Comparison of ENCODE assay signal across 30 cellular contexts in genomic region chr19:53002479-53002878, GRCh38. TPM values are rescaled to one million over a fixed set of nuclear protein-coding genes. Genes with fewer than 3 reads are reported as not detected.
"Had no signal": no experiment of that assay in that cellular context is flagged by ENCODE, and none has a peak within 500 bp of the region (broad histone marks: within the 10 kb centered on the region; RNA-seq: fewer than 3 reads in every experiment).

No MANE protein-coding gene starts in this region.

- H3K9ac ChIP-seq: SK-N-SH had no signal

- H3K9me2 ChIP-seq: SK-N-SH had no signal

- H3K27me3 Mint-ChIP-seq: activated CD4-positive, alpha-beta memory T cell treated with anti-CD3 and anti-CD28 coated beads, Interleukin-2, amount 10 ng/mL, durations not matched to agents 7 days and 5 days had no signal

- H3K4me1 Mint-ChIP-seq: activated CD4-positive, alpha-beta memory T cell treated with anti-CD3 and anti-CD28 coated beads, Interleukin-2, amount 10 ng/mL, durations not matched to agents 7 days and 5 days; activated CD4-positive, alpha-beta T cell treated with anti-CD3 and anti-CD28 coated beads for 36 hours; activated naive CD8-positive, alpha-beta T cell treated with anti-CD3 and anti-CD28 coated beads for 36 hours; activated T-helper 17 cell treated with anti-CD3 and anti-CD28 coated beads, Interleukin-2, amount 50 U/mL, for 72 hours had no signal

- H3K9me3 ChIP-seq: Peyer's patch, SJCRH30, SK-N-SH had no signal

- H3K4me3 Mint-ChIP-seq: activated CD4-positive, alpha-beta memory T cell treated with anti-CD3 and anti-CD28 coated beads, Interleukin-2, amount 10 ng/mL, durations not matched to agents 7 days and 5 days; activated CD4-positive, alpha-beta T cell treated with anti-CD3 and anti-CD28 coated beads for 36 hours; activated naive CD4-positive, alpha-beta T cell treated with anti-CD3 and anti-CD28 coated beads for 36 hours; activated naive CD8-positive, alpha-beta T cell treated with anti-CD3 and anti-CD28 coated beads for 36 hours; activated T-helper 17 cell treated with anti-CD3 and anti-CD28 coated beads, Interleukin-2, amount 50 U/mL, for 72 hours had no signal

- H3K4me1 ChIP-seq: Peyer's patch, SJCRH30 had no signal

- DNase-seq: activated CD4-positive, alpha-beta memory T cell treated with anti-CD3 and anti-CD28 coated beads, Interleukin-2, amount 10 ng/mL, durations not matched to agents 7 days and 5 days; activated CD4-positive, alpha-beta T cell treated with anti-CD3 and anti-CD28 coated beads for 36 hours; activated CD4-positive, alpha-beta T cell treated with anti-CD3 and anti-CD28 coated beads, Interleukin-2, amount 50 U/mL, for 1 hour; activated gamma-delta T cell; activated naive CD4-positive, alpha-beta T cell treated with anti-CD3 and anti-CD28 coated beads for 36 hours; activated naive CD8-positive, alpha-beta T cell treated with anti-CD3 and anti-CD28 coated beads for 36 hours; activated T-cell treated with anti-CD3 and anti-CD28 coated beads for 4 hours; activated T-cell treated with anti-CD3 and anti-CD28 coated beads, Interleukin-2, amount 50 U/mL, for 48 hours; cerebellar nuclear complex; MG63; MV-4-11; NCI-H1092 treated with DMSO at 0.1 percent for 48 hours; NCI-H1417 treated with DMSO at 0.1 percent for 48 hours; NCI-H1694 treated with DMSO at 0.1 percent for 48 hours; NCI-H2081; NCI-H510A treated with DMSO at 0.1 percent for 48 hours; NCI-H69; NK-92 treated with Interleukin-12 subunit alpha and Interleukin-12 subunit beta, amount 100 ng/mL, for 24 hours; Right ventricle myocardium superior; SJCRH30; SK-N-SH; T-helper 1 cell had no signal

- H3K4me2 ChIP-seq: SK-N-SH had no signal

- H3K27ac Mint-ChIP-seq: activated CD4-positive, alpha-beta memory T cell treated with anti-CD3 and anti-CD28 coated beads, Interleukin-2, amount 10 ng/mL, durations not matched to agents 7 days and 5 days; activated CD4-positive, alpha-beta T cell treated with anti-CD3 and anti-CD28 coated beads for 36 hours; activated naive CD4-positive, alpha-beta T cell treated with anti-CD3 and anti-CD28 coated beads for 36 hours; activated naive CD8-positive, alpha-beta T cell treated with anti-CD3 and anti-CD28 coated beads for 36 hours; activated T-helper 17 cell treated with anti-CD3 and anti-CD28 coated beads, Interleukin-2, amount 50 U/mL, for 72 hours had no signal

- H3K27me3 ChIP-seq: MG63, Peyer's patch, SJCRH30 had no signal

- H3K27ac ChIP-seq: Peyer's patch, RWPE1, SJCRH30, VCaP had no signal

- H3K4me3 ChIP-seq: MG63, Peyer's patch, SJCRH30 had no signal

- ATAC-seq: activated CD4-positive, alpha-beta T cell treated with anti-CD3 and anti-CD28 coated beads for 36 hours; activated T-helper 17 cell treated with anti-CD3 and anti-CD28 coated beads, Interleukin-2, amount 50 U/mL, for 72 hours had no signal

- H3K36me3 ChIP-seq: MG63, Peyer's patch, SJCRH30 had no signal

RNA-seq across cellular contexts. Expression of gene ERVV-1, which starts 11.2 kb away (rescaled TPM):
- total RNA-seq: activated CD4-positive, alpha-beta memory T cell treated with anti-CD3 and anti-CD28 coated beads, Interleukin-2, amount 10 ng/mL, durations not matched to agents 7 days and 5 days; activated CD8-positive, alpha-beta memory T cell treated with anti-CD3 and anti-CD28 coated beads for 36 hours; activated naive CD4-positive, alpha-beta T cell treated with anti-CD3 and anti-CD28 coated beads for 36 hours; activated naive CD8-positive, alpha-beta T cell treated with anti-CD3 and anti-CD28 coated beads for 36 hours; cardiac septum; Peyer's patch; Right ventricle myocardium superior; SJCRH30; T-helper 2 cell treated with Interferon-gamma antibody and Interleukin-4, amounts not matched to agents 100 ng/mL and 5 ng/mL, for 36 hours had no signal
- polyA plus RNA-seq: SK-N-SH had no signal

RNA-seq across cellular contexts. Expression of gene ERVV-2, which starts 42.1 kb away (rescaled TPM):
- total RNA-seq: activated CD4-positive, alpha-beta memory T cell treated with anti-CD3 and anti-CD28 coated beads, Interleukin-2, amount 10 ng/mL, durations not matched to agents 7 days and 5 days; activated CD4-positive, alpha-beta T cell treated with anti-CD3 and anti-CD28 coated beads for 36 hours; activated CD8-positive, alpha-beta memory T cell treated with anti-CD3 and anti-CD28 coated beads for 36 hours; activated naive CD4-positive, alpha-beta T cell treated with anti-CD3 and anti-CD28 coated beads for 36 hours; activated naive CD8-positive, alpha-beta T cell treated with anti-CD3 and anti-CD28 coated beads for 36 hours; activated T-helper 17 cell treated with anti-CD3 and anti-CD28 coated beads, Interleukin-2, amount 50 U/mL, for 72 hours; cardiac septum; Peyer's patch; Right ventricle myocardium superior; SJCRH30; T-helper 2 cell treated with Interferon-gamma antibody and Interleukin-4, amounts not matched to agents 100 ng/mL and 5 ng/mL, for 36 hours had no signal
- polyA plus RNA-seq: adipose tissue, SK-N-SH had no signal
